34 cellular contexts compared by ENCODE assay signal in genomic region chr1:98903726-98904125, GRCh38.
DNase-seq lines count a peak whose midpoint lies in the region; ATAC-seq, FAIRE-seq and TF ChIP-seq lines count a peak whose summit lies in the region.
"Had no signal": no experiment of that assay in that cellular context is flagged by ENCODE, and none has a peak within 500 bp of the region (broad histone marks: within the 10 kb centered on the region; RNA-seq: fewer than 3 reads in every experiment).

No MANE protein-coding gene starts in this region.

- intact Hi-C loops in endothelial cell of umbilical vein (cut with micrococcal nuclease): loop anchor here (1.0 to 10.0 kb wide), 4 partner anchors 239 to 821 kb away; partner anchors contain the start of gene SNX7

- H3F3A ChIP-seq in neural cell (ENCODE audit: insufficient read depth, low read length, poor library complexity, severe bottlenecking): no peaks in the 10 kb centered on the region

- no peaks in the 10 kb centered on the region for H4K20me1 ChIP-seq in endothelial cell of umbilical vein (replicated peaks; ENCODE audit: control insufficient read depth, extremely low read depth, insufficient read depth, low read length)
- H4K20me1 ChIP-seq in neural cell (ENCODE audit: insufficient read depth): no peaks in the 10 kb centered on the region

- TF ChIP-seq RAD21 in neural cell (conservative IDR thresholded peaks at IDR 0.05): no peak

- H2AFZ ChIP-seq in endothelial cell of umbilical vein (ENCODE audit: low read depth, low read length) (no peak overlapping the region), neural cell (ENCODE audit: low read depth, low read length) (no peak overlapping the region)

- no peak for TF ChIP-seq POLR2A in endothelial cell of umbilical vein (IDR thresholded peaks at IDR 0.05; ENCODE audit: low read depth, low read length)
- TF ChIP-seq POLR2A in tibial nerve (IDR thresholded peaks at IDR 0.05): no peak

- H3K36me3 ChIP-seq in endothelial cell of umbilical vein (ENCODE audit: control insufficient read depth in 2 of 2, extremely low read depth in 1 of 2, insufficient read depth in 2 of 2, low read length in 2 of 2): no peaks in the 10 kb centered on the region
- no peaks in the 10 kb centered on the region for H3K36me3 ChIP-seq in neural cell (ENCODE audit: insufficient read depth, low read length)
- H3K36me3 ChIP-seq in tibial nerve: no peaks in the 10 kb centered on the region
- H3K36me3 ChIP-seq: HAP-1, thyroid gland, vagina had no signal

- H3K9me2 ChIP-seq in neural cell (ENCODE audit: insufficient read depth, low read length): no peaks in the 10 kb centered on the region

- POLR2A ChIA-PET in endothelial cell of umbilical vein (lab: Charles Lee): no interaction called here

- H3K9ac ChIP-seq in endothelial cell of umbilical vein (replicated peaks; ENCODE audit: extremely low read depth, insufficient read depth, low read length) (peak overlapping the region; percentile 24), neural cell (ENCODE audit: low read length) (no peak overlapping the region)

- no peaks in the 10 kb centered on the region for H3K79me2 ChIP-seq in endothelial cell of umbilical vein (ENCODE audit: control insufficient read depth, insufficient read depth, low read length)
- no peaks in the 10 kb centered on the region for H3K79me2 ChIP-seq in neural cell (replicated peaks; ENCODE audit: insufficient read depth, low read length)

- dilution Hi-C loops in endothelial cell of umbilical vein (cut with MboI; ENCODE audit: extremely low pct_ligation_motif_present, low sequenced_read_pairs): no loop called here

- FAIRE-seq in D721Med (lab: Jason Lieb, UNC) (peak; percentile 16), endothelial cell of umbilical vein (lab: Jason Lieb, UNC) (no peak)
- FAIRE-seq: A549, GM18507, GM19239 had no signal

- WGBS in tibial nerve, 2 donors: 84 to 87% methylated on average over 1 of the region's 1 CpG

- H3K4me1 ChIP-seq in endothelial cell of umbilical vein (ENCODE audit: control insufficient read depth, extremely low read depth, insufficient read depth, low read length) (peaks cover 49% of the 10 kb centered on the region), tibial nerve (no peaks in the 10 kb centered on the region)
- H3K4me1 ChIP-seq: A549, HAP-1, thyroid gland, vagina had no signal

- CTCF ChIA-PET in endothelial cell of umbilical vein (lab: Charles Lee): interaction anchor here (0.8 to 1.6 kb wide), 4 partner anchors 9 to 88 kb away, joined by 3 to 5 read pairs (median 4); no protein-coding TSS in a partner anchor

- TF ChIP-seq CTCF in D721Med (IDR thresholded peaks at IDR 0.05; ENCODE audit: insufficient read depth, missing control alignments) (no peak), endothelial cell of umbilical vein (IDR thresholded peaks at IDR 0.05; ENCODE audit: extremely low read depth in 1 of 2, insufficient read depth in 1 of 2, low read depth in 1 of 2, low read length in 2 of 2) (no peak), neural cell (IDR thresholded peaks at IDR 0.05; ENCODE audit: poor library complexity, severe bottlenecking) (no peak), tibial nerve (IDR thresholded peaks at IDR 0.05) (no peak), coronary artery (IDR thresholded peaks at IDR 0.05) (no peak)

- BruUV-seq in endothelial cell of umbilical vein (replicated peaks; lab: Mats Ljungman, UMichigan): no TSS peak

- DNase-seq in D721Med (ENCODE audit: insufficient read length, low spot score) (no peak), endothelial cell of umbilical vein (ENCODE audit: low read depth, low spot score) (no peak), COLO668 (lab: John Stamatoyannopoulos, UW; ENCODE audit: unreplicated experiment) (no peak), tibial nerve (ENCODE audit: low spot score in 2 of 2) (no peak), coronary artery (ENCODE audit: low spot score) (no peak)
- DNase-seq: activated CD4-positive, alpha-beta T cell treated with anti-CD3 and anti-CD28 coated beads, Interleukin-2, amount 10 ng/mL, durations not matched to agents 24 days and 14 days; AML-193; amygdala; caudate nucleus; CD4-positive, CD25-positive, alpha-beta regulatory T cell; endodermal cell; hypothalamus; immature natural killer cell; mesendoderm; MV-4-11; NCI-H1436; NCI-H2081 treated with DMSO at 0.1 percent for 48 hours; NCI-H2227 treated with DMSO at 0.1 percent for 48 hours; NCI-H69; SHP77 treated with DMSO at 0.1 percent for 48 hours; stimulated activated CD4-positive, alpha-beta T cell treated with anti-CD3 and anti-CD28 coated beads, Interleukin-4, amount 100 ng/mL, for 1 hour; thyroid gland had no signal

- H3K27me3 ChIP-seq in endothelial cell of umbilical vein (ENCODE audit: control insufficient read depth in 2 of 2, insufficient read depth in 2 of 2, low read length in 2 of 2) (no peaks in the 10 kb centered on the region), neural cell (ENCODE audit: insufficient read depth, low read depth, low read length) (no peaks in the 10 kb centered on the region), tibial nerve (no peaks in the 10 kb centered on the region)
- H3K27me3 ChIP-seq: thyroid gland, vagina had no signal

- H3K9me3 ChIP-seq in endothelial cell of umbilical vein (replicated peaks; ENCODE audit: control insufficient read depth, insufficient read depth, low read length): no peaks in the 10 kb centered on the region
- H3K9me3 ChIP-seq in neural cell (ENCODE audit: low read length): no peaks in the 10 kb centered on the region
- no peaks in the 10 kb centered on the region for H3K9me3 ChIP-seq in tibial nerve
- H3K9me3 ChIP-seq: A549, HAP-1, thyroid gland, vagina had no signal

- H3K4me2 ChIP-seq in endothelial cell of umbilical vein (ENCODE audit: insufficient read depth, low read length) (no peak overlapping the region), neural cell (ENCODE audit: low read length) (peak overlapping the region; percentile 2)
- H3K4me2 ChIP-seq: A549 had no signal

- ATAC-seq in SK-N-SH treated with all-trans-retinoic acid at 6 μM for 48 hours: peak; percentile 66
- ATAC-seq in GM18511 (IDR thresholded peaks at IDR 0.05; ENCODE audit: unreplicated experiment): no peak
- ATAC-seq: A549, esophagus mucosa, Panc1, sciatic nerve, WTC11 had no signal

- H3K9me1 ChIP-seq in endothelial cell of umbilical vein (replicated peaks; ENCODE audit: control insufficient read depth, extremely low read depth, insufficient read depth, low read length): no peaks in the 10 kb centered on the region

- no peak for TF ChIP-seq EP300 in neural cell (conservative IDR thresholded peaks at IDR 0.05; ENCODE audit: poor library complexity, severe bottlenecking)
- no peak for TF ChIP-seq EP300 in tibial nerve (IDR thresholded peaks at IDR 0.05)

- H3K27ac ChIP-seq in endothelial cell of umbilical vein (ENCODE audit: insufficient read depth, low read depth, low read length) (peak overlapping the region; percentile 85), neural cell (ENCODE audit: low read length) (no peak overlapping the region), tibial nerve (no peak overlapping the region), coronary artery (no peak overlapping the region)
- H3K27ac ChIP-seq: A549, thyroid gland, vagina had no signal

- no peak overlapping the region for H3K4me3 ChIP-seq in endothelial cell of umbilical vein (replicated peaks in 1 of 3; ENCODE audit: insufficient read depth in 1 of 3, low read depth in 1 of 3, low read length in 3 of 3)
- H3K4me3 ChIP-seq in neural cell (ENCODE audit: low read length): no peak overlapping the region
- no peak overlapping the region for H3K4me3 ChIP-seq in tibial nerve
- no peak overlapping the region for H3K4me3 ChIP-seq in coronary artery
- H3K4me3 ChIP-seq: A549, HAP-1, thyroid gland, vagina had no signal

TF ChIP-seq in SK-N-SH treated with all-trans-retinoic acid at 6 μM for 48 hours, 23 proteins besides CTCF, POLR2A, EP300 and RAD21 (continues in another document):
- TF ChIP-seq ESRRG (CRISPR knock-in tag; IDR thresholded peaks at IDR 0.05) (no peak), ISL1 (CRISPR knock-in tag; IDR thresholded peaks at IDR 0.05) (no peak)

TF ChIP-seq in endothelial cell of umbilical vein, 7 proteins besides CTCF, POLR2A, EP300 and RAD21:
- no peak for TF ChIP-seq FOS (IDR thresholded peaks at IDR 0.05; ENCODE audit: borderline replicate concordance, insufficient read depth, low read length)
- TF ChIP-seq GATA2 (IDR thresholded peaks at IDR 0.05; ENCODE audit: insufficient read depth, insufficient read length, low read depth, low read length): no peak
- TF ChIP-seq MYC (IDR thresholded peaks at IDR 0.05; ENCODE audit: low read depth, low read length): no peak
- no peak for TF ChIP-seq MAX (IDR thresholded peaks at IDR 0.05; ENCODE audit: insufficient read depth, insufficient read length)
- no peak for TF ChIP-seq JUN (IDR thresholded peaks at IDR 0.05; ENCODE audit: borderline replicate concordance, insufficient read depth, insufficient read length, low read depth)
- no peak for TF ChIP-seq EZH2 (IDR thresholded peaks at IDR 0.05; ENCODE audit: borderline replicate concordance, low read depth, low read length, severe bottlenecking)
- TF ChIP-seq POLR2AphosphoS5 (IDR thresholded peaks at IDR 0.05; ENCODE audit: insufficient read depth, low read depth, low read length): no peak

TF ChIP-seq in neural cell, 6 proteins besides CTCF, POLR2A, EP300 and RAD21 (continues in another document):
- no peak for TF ChIP-seq EZH2 (IDR thresholded peaks at IDR 0.05; ENCODE audit: borderline replicate concordance, insufficient read depth, low read length, poor library complexity, severe bottlenecking)
- no peak for TF ChIP-seq TAF1 (IDR thresholded peaks at IDR 0.05; ENCODE audit: low read depth)
- TF ChIP-seq SMC3 (conservative IDR thresholded peaks at IDR 0.05; ENCODE audit: poor library complexity): no peak
- no peak for TF ChIP-seq MXI1 (conservative IDR thresholded peaks at IDR 0.05; ENCODE audit: poor library complexity, severe bottlenecking)
